Comparison of ENCODE assay signal across 1 cellular context in genomic region chr12:49664167-49664566, GRCh38.
TF ChIP-seq lines count a peak whose summit lies in the region.

No MANE protein-coding gene starts in this region.

TF ChIP-seq in K562, 482 proteins besides CTCF, POLR2A, EP300 and RAD21:
- TF ChIP-seq ZHX1 (conservative IDR thresholded peaks at IDR 0.05; ENCODE audit: low read length) (no peak), ZNF121 (CRISPR knock-in tag; conservative IDR thresholded peaks at IDR 0.05) (peak; percentile 85), MGA (IDR thresholded peaks at IDR 0.05) (no peak), ZNF512 (tag; IDR thresholded peaks at IDR 0.05) (no peak), FOSL1 (tag; conservative IDR thresholded peaks at IDR 0.05) (peak; percentile 65), ZNF764 (CRISPR knock-in tag; IDR thresholded peaks at IDR 0.05; ENCODE audit: low read depth) (no peak), DLX4 (CRISPR knock-in tag; IDR thresholded peaks at IDR 0.05) (no peak), PRPF4 (IDR thresholded peaks at IDR 0.05; ENCODE audit: insufficient read depth, low read depth, low read length, poor library complexity, severe bottlenecking) (no peak), ZNF431 (CRISPR knock-in tag; IDR thresholded peaks at IDR 0.05) (no peak), HDAC1 (IDR thresholded peaks at IDR 0.05) (no peak), BCOR (IDR thresholded peaks at IDR 0.05) (0 out of 2 replicates have a peak, but pooled peaks have one; percentile 41), ZNF717 (CRISPR knock-in tag; IDR thresholded peaks at IDR 0.05) (no peak)
